ENCODE assay signal across 1 cellular context in genomic region chr17:4887581-4887980, GRCh38.
TF ChIP-seq lines count a peak whose summit lies in the region.

No MANE protein-coding gene starts in this region.

TF ChIP-seq in HepG2, 621 proteins besides CTCF, POLR2A, EP300 and RAD21:
- TF ChIP-seq AGO2 (optimal IDR thresholded peaks at IDR 0.05; ENCODE audit: low read depth, low read length) (peak; percentile 27), TFAP4 (IDR thresholded peaks at IDR 0.05; ENCODE audit: borderline replicate concordance, low read depth) (no peak)
